In the genomic region with DNA sequence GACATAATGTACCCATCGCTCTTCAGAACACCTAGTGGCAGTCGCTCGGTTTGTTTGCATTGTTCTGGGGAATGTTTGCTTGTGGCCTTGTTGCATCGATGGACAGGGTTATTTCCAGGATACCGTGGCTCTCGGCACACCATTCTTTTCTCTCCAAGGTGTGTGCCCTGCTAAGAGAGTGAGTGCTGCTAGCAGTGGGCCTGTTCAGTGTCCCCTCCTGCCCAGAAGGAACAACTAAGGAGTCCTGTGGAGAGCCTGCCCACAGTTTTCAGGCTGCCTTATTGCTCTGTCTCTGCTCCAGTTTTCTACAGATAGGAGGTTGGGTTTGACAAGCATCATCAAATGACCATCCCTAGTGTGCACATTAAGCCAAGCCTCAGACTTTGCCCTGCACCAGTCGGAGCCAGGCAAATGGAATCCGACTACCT, we compare ENCODE assay signal across 8 cellular contexts. TPM values are rescaled to one million over a fixed set of nuclear protein-coding genes. Genes with fewer than 3 reads are reported as not detected.
DNase-seq lines count a peak whose midpoint lies in the region; ATAC-seq lines count a peak whose summit lies in the region.

No MANE protein-coding gene starts in this region.

- peaks cover 12% of the 10 kb centered on the region for H3K27me3 Mint-ChIP-seq in T-helper 1 cell treated with Interleukin-12 subunit alpha and Interleukin-12 subunit beta and Interleukin-4 antibody, amounts not matched to agents 30 μg/mL and 1 μg/mL, for 36 hours (ENCODE audit: low read depth)
- peaks cover 8% of the 10 kb centered on the region for H3K27me3 Mint-ChIP-seq in activated T-helper 2 cell treated with anti-CD3 and anti-CD28 coated beads, Interferon-gamma antibody, Interleukin-2, Interleukin-4, amounts not matched to agents 10 μg/mL and 5 μg/mL and 100 μg/mL, durations not matched to agents 14 hours and 24 hours and 36 hours (ENCODE audit: low read depth)

- intact Hi-C loops in activated T-helper 2 cell treated with anti-CD3 and anti-CD28 coated beads, Interferon-gamma antibody, Interleukin-2, Interleukin-4, amounts not matched to agents 10 μg/mL and 5 μg/mL and 100 μg/mL, durations not matched to agents 14 hours and 24 hours and 36 hours (cut with micrococcal nuclease) = loop anchor here (5.0 to 10.0 kb wide), 4 partner anchors 156 to 1284 kb away; a partner anchor contains a TSS
- intact Hi-C loops in left colon (cut with DNase I, micrococcal nuclease) = no loop called here

- H3K27ac Mint-ChIP-seq in T-helper 1 cell treated with Interleukin-12 subunit alpha and Interleukin-12 subunit beta and Interleukin-4 antibody, amounts not matched to agents 30 μg/mL and 1 μg/mL, for 36 hours = no peak overlapping the region
- H3K27ac Mint-ChIP-seq in activated T-helper 2 cell treated with anti-CD3 and anti-CD28 coated beads, Interferon-gamma antibody, Interleukin-2, Interleukin-4, amounts not matched to agents 10 μg/mL and 5 μg/mL and 100 μg/mL, durations not matched to agents 14 hours and 24 hours and 36 hours = no peak overlapping the region

- DNase-seq in T-helper 1 cell (no peak), left colon (no peak), anterior cingulate cortex (lab: John Stamatoyannopoulos, UW) (no peak), T-helper 9 cell (no peak), germinal center (ENCODE audit: low spot score) (no peak)
- no peak for DNase-seq in activated T-helper 2 cell treated with anti-CD3 and anti-CD28 coated beads, Interferon-gamma antibody, Interleukin-2, Interleukin-4, amounts not matched to agents 10 μg/mL and 5 μg/mL and 100 μg/mL, durations not matched to agents 14 hours and 24 hours and 36 hours (ENCODE audit: low spot score)

- peak overlapping the region; percentile 100 for H3K27ac ChIP-seq in subcutaneous abdominal adipose tissue (ENCODE audit: low read depth, low read length)

- H3K27me3 ChIP-seq in subcutaneous abdominal adipose tissue (ENCODE audit: control insufficient read depth in 5 of 5, insufficient read depth in 4 of 5, low read length in 5 of 5) = no peaks in the 10 kb centered on the region

- H3K4me3 ChIP-seq in subcutaneous abdominal adipose tissue (ENCODE audit: low read depth in 1 of 5, low read length in 5 of 5) = peak overlapping the region; percentile 71 to 100 (median 99)

- H3K36me3 ChIP-seq in subcutaneous abdominal adipose tissue (ENCODE audit: control insufficient read depth in 5 of 5, insufficient read depth in 5 of 5, low read length in 5 of 5) = peaks cover 0 to 6% (median 0%) of the 10 kb centered on the region in 5 donors

- peak; percentile 12 for ATAC-seq in left colon

- H3K4me3 Mint-ChIP-seq in T-helper 1 cell treated with Interleukin-12 subunit alpha and Interleukin-12 subunit beta and Interleukin-4 antibody, amounts not matched to agents 30 μg/mL and 1 μg/mL, for 36 hours = peak overlapping the region; percentile 81
- H3K4me3 Mint-ChIP-seq in activated T-helper 2 cell treated with anti-CD3 and anti-CD28 coated beads, Interferon-gamma antibody, Interleukin-2, Interleukin-4, amounts not matched to agents 10 μg/mL and 5 μg/mL and 100 μg/mL, durations not matched to agents 14 hours and 24 hours and 36 hours (ENCODE audit: low read depth) = peak overlapping the region; percentile 84

- H3K9me3 Mint-ChIP-seq in T-helper 1 cell treated with Interleukin-12 subunit alpha and Interleukin-12 subunit beta and Interleukin-4 antibody, amounts not matched to agents 30 μg/mL and 1 μg/mL, for 36 hours = no peaks in the 10 kb centered on the region
- no peaks in the 10 kb centered on the region for H3K9me3 Mint-ChIP-seq in activated T-helper 2 cell treated with anti-CD3 and anti-CD28 coated beads, Interferon-gamma antibody, Interleukin-2, Interleukin-4, amounts not matched to agents 10 μg/mL and 5 μg/mL and 100 μg/mL, durations not matched to agents 14 hours and 24 hours and 36 hours

- H3K9ac ChIP-seq in subcutaneous abdominal adipose tissue (ENCODE audit: low read length in 5 of 5) = peak overlapping the region; percentile 97 to 100 (median 99)

- H3K9me3 ChIP-seq in subcutaneous abdominal adipose tissue (ENCODE audit: control insufficient read depth in 5 of 5, low read length in 5 of 5) = no peaks in the 10 kb centered on the region

- H3K4me1 ChIP-seq in subcutaneous abdominal adipose tissue (ENCODE audit: control insufficient read depth in 5 of 5, insufficient read depth in 5 of 5, low read length in 5 of 5) = peaks cover 8 to 76% (median 70%) of the 10 kb centered on the region in 5 donors

- peaks cover 6% of the 10 kb centered on the region for H3K36me3 Mint-ChIP-seq in T-helper 1 cell treated with Interleukin-12 subunit alpha and Interleukin-12 subunit beta and Interleukin-4 antibody, amounts not matched to agents 30 μg/mL and 1 μg/mL, for 36 hours (ENCODE audit: low read depth)
- H3K36me3 Mint-ChIP-seq in activated T-helper 2 cell treated with anti-CD3 and anti-CD28 coated beads, Interferon-gamma antibody, Interleukin-2, Interleukin-4, amounts not matched to agents 10 μg/mL and 5 μg/mL and 100 μg/mL, durations not matched to agents 14 hours and 24 hours and 36 hours (ENCODE audit: low read depth) = peaks cover 11% of the 10 kb centered on the region

- peaks cover 32% of the 10 kb centered on the region for H3K4me1 Mint-ChIP-seq in T-helper 1 cell treated with Interleukin-12 subunit alpha and Interleukin-12 subunit beta and Interleukin-4 antibody, amounts not matched to agents 30 μg/mL and 1 μg/mL, for 36 hours (ENCODE audit: low read depth)
- peaks cover 37% of the 10 kb centered on the region for H3K4me1 Mint-ChIP-seq in activated T-helper 2 cell treated with anti-CD3 and anti-CD28 coated beads, Interferon-gamma antibody, Interleukin-2, Interleukin-4, amounts not matched to agents 10 μg/mL and 5 μg/mL and 100 μg/mL, durations not matched to agents 14 hours and 24 hours and 36 hours (ENCODE audit: low read depth)

RNA-seq across cellular contexts. Expression of a gene that starts 1.4 kb away (rescaled TPM):
- total RNA-seq in activated T-helper 2 cell treated with anti-CD3 and anti-CD28 coated beads, Interferon-gamma antibody, Interleukin-2, Interleukin-4, amounts not matched to agents 10 μg/mL and 5 μg/mL and 100 μg/mL, durations not matched to agents 14 hours and 24 hours and 36 hours = 21.5 and 24.0 TPM in 2 replicates
- 10 to 100 TPM; 25.6 to 31.3 TPM for total RNA-seq in left colon

RNA-seq across cellular contexts. Expression of a gene that starts 36.8 kb away (rescaled TPM):
- 0.46 and 0.66 TPM in 2 replicates for total RNA-seq in activated T-helper 2 cell treated with anti-CD3 and anti-CD28 coated beads, Interferon-gamma antibody, Interleukin-2, Interleukin-4, amounts not matched to agents 10 μg/mL and 5 μg/mL and 100 μg/mL, durations not matched to agents 14 hours and 24 hours and 36 hours
- total RNA-seq in left colon = 1 to 10 TPM; 1.7 to 4.0 TPM

RNA-seq across cellular contexts. Expression of a gene that starts 43.7 kb away (rescaled TPM):
- total RNA-seq in activated T-helper 2 cell treated with anti-CD3 and anti-CD28 coated beads, Interferon-gamma antibody, Interleukin-2, Interleukin-4, amounts not matched to agents 10 μg/mL and 5 μg/mL and 100 μg/mL, durations not matched to agents 14 hours and 24 hours and 36 hours = 17.1 and 18.1 TPM in 2 replicates
- 10 to 100 TPM; 48.6 to 56.8 TPM for total RNA-seq in left colon

RNA-seq across cellular contexts. Expression of a gene that starts 58.4 kb away (rescaled TPM):
- total RNA-seq in activated T-helper 2 cell treated with anti-CD3 and anti-CD28 coated beads, Interferon-gamma antibody, Interleukin-2, Interleukin-4, amounts not matched to agents 10 μg/mL and 5 μg/mL and 100 μg/mL, durations not matched to agents 14 hours and 24 hours and 36 hours = 1.4 and 1.7 TPM in 2 replicates
- total RNA-seq in left colon = 1 to 10 TPM in 1 of 2 donors, under 1 TPM in 1; 0.61 to 1.3 TPM
